Comparison of ENCODE assay signal across 20 cellular contexts in genomic region chr15:52230073-52230472, GRCh38. TPM values are rescaled to one million over a fixed set of nuclear protein-coding genes. Genes with fewer than 3 reads are reported as not detected.
DNase-seq lines count a peak whose midpoint lies in the region; ATAC-seq and TF ChIP-seq lines count a peak whose summit lies in the region.
"Had no signal": no experiment of that assay in that cellular context is flagged by ENCODE, and none has a peak within 500 bp of the region (broad histone marks: within the 10 kb centered on the region; RNA-seq: fewer than 3 reads in every experiment).

No MANE protein-coding gene starts in this region.

- H3K4me2 ChIP-seq in OCI-LY3 (ENCODE audit: low read length) (peak overlapping the region; percentile 25), hepatocyte (no peak overlapping the region)

- intact Hi-C loops in body of pancreas (cut with DNase I) (no loop called here), spleen (cut with DNase I; ENCODE audit: low total_unique reads) (no loop called here)

- POLR2A ChIA-PET in activated CD4-positive, alpha-beta memory T cell treated with anti-CD3 and anti-CD28 coated beads, Interleukin-2, amount 10 ng/mL, durations not matched to agents 7 days and 5 days (lab: Charles Lee) = no interaction called here

- no peak overlapping the region for H3K27ac Mint-ChIP-seq in activated CD4-positive, alpha-beta memory T cell treated with anti-CD3 and anti-CD28 coated beads, Interleukin-2, amount 10 ng/mL, durations not matched to agents 7 days and 5 days

- H3K4me3 ChIP-seq in OCI-LY3 (ENCODE audit: low read length) (no peak overlapping the region), body of pancreas (no peak overlapping the region), spleen (no peak overlapping the region), hepatocyte (no peak overlapping the region)

- no peaks in the 10 kb centered on the region for H3K9me2 ChIP-seq in hepatocyte (replicated peaks; ENCODE audit: insufficient read depth)

- no peak overlapping the region for H3K4me3 Mint-ChIP-seq in activated CD4-positive, alpha-beta memory T cell treated with anti-CD3 and anti-CD28 coated beads, Interleukin-2, amount 10 ng/mL, durations not matched to agents 7 days and 5 days
- H3K4me3 Mint-ChIP-seq: CD8-positive, alpha-beta memory T cell had no signal

- no peaks in the 10 kb centered on the region for H3K9me3 Mint-ChIP-seq in activated CD4-positive, alpha-beta memory T cell treated with anti-CD3 and anti-CD28 coated beads, Interleukin-2, amount 10 ng/mL, durations not matched to agents 7 days and 5 days
- H3K9me3 Mint-ChIP-seq: CD8-positive, alpha-beta memory T cell had no signal

- 65 to 72% methylated on average over 1 of the region's 1 CpG for WGBS in body of pancreas, 2 donors
- 79 to 96% (median 86%) methylated on average over 1 of the region's 1 CpG for WGBS in spleen, 5 donors
- 72% methylated on average over 1 of the region's 1 CpG for WGBS in hepatocyte (ENCODE audit: low lambda C conversion rate, missing lambda C conversion rate)

- no peak overlapping the region for H2AFZ ChIP-seq in OCI-LY3 (ENCODE audit: low read depth, low read length)
- H2AFZ ChIP-seq in hepatocyte = no peak overlapping the region

- H4K20me1 ChIP-seq in OCI-LY3 (ENCODE audit: insufficient read depth, low read length) (no peaks in the 10 kb centered on the region), hepatocyte (ENCODE audit: insufficient read depth, poor library complexity, severe bottlenecking) (no peaks in the 10 kb centered on the region)

- H3K27me3 ChIP-seq in OCI-LY3 (ENCODE audit: low read depth, low read length) = no peaks in the 10 kb centered on the region
- no peaks in the 10 kb centered on the region for H3K27me3 ChIP-seq in body of pancreas
- H3K27me3 ChIP-seq in spleen (replicated peaks in 1 of 7) = no peaks in the 10 kb centered on the region
- H3K27me3 ChIP-seq in hepatocyte = no peaks in the 10 kb centered on the region

- peak overlapping the region; percentile 49; the same call in 1 of the 2 replicates for H3K9ac ChIP-seq in OCI-LY3 (ENCODE audit: low read length)

- H3K27me3 Mint-ChIP-seq in activated CD4-positive, alpha-beta memory T cell treated with anti-CD3 and anti-CD28 coated beads, Interleukin-2, amount 10 ng/mL, durations not matched to agents 7 days and 5 days = peaks cover 2% of the 10 kb centered on the region
- H3K27me3 Mint-ChIP-seq: CD8-positive, alpha-beta memory T cell had no signal

- CTCF ChIA-PET in activated CD4-positive, alpha-beta memory T cell treated with anti-CD3 and anti-CD28 coated beads, Interleukin-2, amount 10 ng/mL, durations not matched to agents 7 days and 5 days (lab: Charles Lee) = interaction anchor here (0.9 to 2.2 kb wide), 4 partner anchors 13 to 324 kb away, joined by 3 to 6 read pairs (median 3); no protein-coding TSS in a partner anchor

- H3K4me1 Mint-ChIP-seq in activated CD4-positive, alpha-beta memory T cell treated with anti-CD3 and anti-CD28 coated beads, Interleukin-2, amount 10 ng/mL, durations not matched to agents 7 days and 5 days = peaks cover 16% of the 10 kb centered on the region

- no peak for TF ChIP-seq CTCF in OCI-LY3 (IDR thresholded peaks at IDR 0.05; ENCODE audit: low read depth, low read length)
- no peak for TF ChIP-seq CTCF in body of pancreas (IDR thresholded peaks at IDR 0.05)
- no peak for TF ChIP-seq CTCF in spleen (IDR thresholded peaks at IDR 0.05 in 8 of 11, conservative IDR thresholded peaks at IDR 0.05 in 3 of 11)
- TF ChIP-seq CTCF in hepatocyte (IDR thresholded peaks at IDR 0.05; ENCODE audit: poor library complexity) = no peak

- H3K4me1 ChIP-seq in OCI-LY3 (ENCODE audit: low read length) (peaks cover 85% of the 10 kb centered on the region), body of pancreas (peaks cover 21% of the 10 kb centered on the region), spleen (peaks cover 4 to 70% (median 28%) of the 10 kb centered on the region in 6 donors), hepatocyte (ENCODE audit: insufficient read depth) (no peaks in the 10 kb centered on the region)

- ATAC-seq in body of pancreas (no peak), GM21717 (IDR thresholded peaks at IDR 0.05; ENCODE audit: unreplicated experiment) (no peak)

- DNase-seq in body of pancreas (no peak), spleen (no peak), hepatocyte (ENCODE audit: low spot score) (no peak), activated T-cell treated with anti-CD3 and anti-CD28 coated beads for 4 hours (no peak)
- no peak for DNase-seq in activated CD4-positive, alpha-beta memory T cell treated with anti-CD3 and anti-CD28 coated beads, Interleukin-2, amount 10 ng/mL, durations not matched to agents 7 days and 5 days
- DNase-seq: Calu3; CD8-positive, alpha-beta memory T cell; DMS153; KG1; NCI-H1092; NCI-H1436 treated with DMSO at 0.1 percent for 48 hours; NCI-H1930; NCI-H226; NCI-H524; NCI-H774; NK-92 treated with Interleukin-12 subunit alpha and Interleukin-12 subunit beta, amount 100 ng/mL, for 24 hours; SHP77 had no signal

- no peaks in the 10 kb centered on the region for H3K79me2 ChIP-seq in OCI-LY3 (ENCODE audit: low read length)
- H3K79me2 ChIP-seq in hepatocyte = no peaks in the 10 kb centered on the region

- peaks cover 2% of the 10 kb centered on the region for H3K36me3 Mint-ChIP-seq in activated CD4-positive, alpha-beta memory T cell treated with anti-CD3 and anti-CD28 coated beads, Interleukin-2, amount 10 ng/mL, durations not matched to agents 7 days and 5 days (ENCODE audit: low read depth)

- TF ChIP-seq POLR2A in body of pancreas (IDR thresholded peaks at IDR 0.05) (no peak), spleen (IDR thresholded peaks at IDR 0.05) (no peak)

- H3K9me3 ChIP-seq in OCI-LY3 (ENCODE audit: insufficient read depth, low read length) = no peaks in the 10 kb centered on the region
- H3K9me3 ChIP-seq in body of pancreas = no peaks in the 10 kb centered on the region
- no peaks in the 10 kb centered on the region for H3K9me3 ChIP-seq in spleen
- no peaks in the 10 kb centered on the region for H3K9me3 ChIP-seq in hepatocyte (ENCODE audit: low read depth)

- no peaks in the 10 kb centered on the region for H3K36me3 ChIP-seq in OCI-LY3 (replicated peaks; ENCODE audit: low read depth, low read length)
- peaks cover 13 to 21% of the 10 kb centered on the region in 2 donors for H3K36me3 ChIP-seq in body of pancreas (replicated peaks in 1 of 2; ENCODE audit: insufficient read depth in 1 of 2, low read depth in 2 of 2)
- H3K36me3 ChIP-seq in spleen = no peaks in the 10 kb centered on the region
- H3K36me3 ChIP-seq in hepatocyte (replicated peaks; ENCODE audit: insufficient read depth, low read depth) = no peaks in the 10 kb centered on the region

- H3K27ac ChIP-seq in OCI-LY3 (ENCODE audit: low read length) (peak overlapping the region; percentile 99), body of pancreas (peak overlapping the region in 3 of 4 donors; percentile 62 to 83 (median 69)), spleen (peak overlapping the region in 6 of 8 donors; percentile 63 to 87 (median 83)), hepatocyte (no peak overlapping the region)
- H3K27ac ChIP-seq: C4-2B had no signal

RNA-seq across cellular contexts. Expression of gene GNB5, which starts 38.9 kb away (rescaled TPM):
- total RNA-seq in body of pancreas (10 to 100 TPM; 15.8 to 25.2 TPM), spleen (10 to 100 TPM; 25.6 to 43.2 (median 31.3) TPM), hepatocyte (18.9 and 21.6 TPM in 2 replicates)
- polyA plus RNA-seq in spleen (10 to 100 TPM; 18.6 to 20.2 (median 20.0) TPM), hepatocyte (20.1 and 21.3 TPM in 2 replicates)
- total RNA-seq in activated CD4-positive, alpha-beta memory T cell treated with anti-CD3 and anti-CD28 coated beads, Interleukin-2, amount 10 ng/mL, durations not matched to agents 7 days and 5 days = 10 to 100 TPM; 35.4 to 35.5 TPM
